ENCODE assay signal across 9 cellular contexts in genomic region chr10:24463683-24464426, GRCh38.
DNase-seq lines count a peak whose midpoint lies in the region; ATAC-seq, FAIRE-seq and TF ChIP-seq lines count a peak whose summit lies in the region.
"Had no signal": no experiment of that assay in that cellular context is flagged by ENCODE, and none has a peak within 500 bp of the region (broad histone marks: within the 10 kb centered on the region; RNA-seq: fewer than 3 reads in every experiment).

No MANE protein-coding gene starts in this region.

- DNase-seq in DMS 273 (lab: John Stamatoyannopoulos, UW; ENCODE audit: unreplicated experiment) = peak; percentile 24
- no peak for DNase-seq in DMS 273 treated with DMSO at 0.1 percent for 48 hours (lab: John Stamatoyannopoulos, UW)
- peak; percentile 84 for DNase-seq in HCEC 1CT
- DNase-seq in NOMO-1 treated with DMSO at 0.1 percent for 48 hours (lab: John Stamatoyannopoulos, UW; ENCODE audit: unreplicated experiment) = peak; percentile 55
- peak; percentile 83 for DNase-seq in choroid plexus epithelial cell (ENCODE audit: low read depth)
- DNase-seq in pancreas = no peak
- DNase-seq in activated gamma-delta T cell (lab: John Stamatoyannopoulos, UW) = no peak
- DNase-seq in NCI-H1092 (lab: John Stamatoyannopoulos, UW) = no peak

- H3K9me3 ChIP-seq in pancreas = no peaks in the 10 kb centered on the region

- FAIRE-seq in pancreas (lab: Jason Lieb, UNC) = no peak

- no peaks in the 10 kb centered on the region for H3K27me3 ChIP-seq in pancreas

- intact Hi-C loops in pancreas (cut with DNase I) = no loop called here

- no peak overlapping the region for H3K4me3 ChIP-seq in choroid plexus epithelial cell (ENCODE audit: low read depth, low read length)
- no peak overlapping the region for H3K4me3 ChIP-seq in pancreas

- peaks cover 19 to 31% (median 26%) of the 10 kb centered on the region in 3 donors for H3K4me1 ChIP-seq in pancreas

- peak overlapping the region; percentile 80 to 97 (median 86) for H3K27ac ChIP-seq in pancreas
- H3K27ac ChIP-seq: 22Rv1 had no signal

- WGBS in pancreas, 2 donors = 70 to 71% methylated on average over 9 of the region's 9 CpGs

- H3K36me3 ChIP-seq in pancreas = no peaks in the 10 kb centered on the region

- peak in 1 of 4 donors; percentile 18 for ATAC-seq in pancreas

- TF ChIP-seq CTCF in choroid plexus epithelial cell (conservative IDR thresholded peaks at IDR 0.05; ENCODE audit: low read depth, low read length) = no peak
- no peak for TF ChIP-seq CTCF in pancreas (IDR thresholded peaks at IDR 0.05)

Comparison
In these comparisons a context has a peak if more than half of its experiments do, and no peak if none do; other contexts are left out.
1. DNase-seq: peak in DMS 273 (single experiment), HCEC 1CT (single experiment), NOMO-1 treated with DMSO at 0.1 percent for 48 hours (single experiment) and choroid plexus epithelial cell (single experiment); none in DMS 273 treated with DMSO at 0.1 percent for 48 hours (single experiment), pancreas (0 of 6), activated gamma-delta T cell (single experiment) and NCI-H1092 (single experiment).